ENCODE assay signal across 1 cellular context in the genomic region with DNA sequence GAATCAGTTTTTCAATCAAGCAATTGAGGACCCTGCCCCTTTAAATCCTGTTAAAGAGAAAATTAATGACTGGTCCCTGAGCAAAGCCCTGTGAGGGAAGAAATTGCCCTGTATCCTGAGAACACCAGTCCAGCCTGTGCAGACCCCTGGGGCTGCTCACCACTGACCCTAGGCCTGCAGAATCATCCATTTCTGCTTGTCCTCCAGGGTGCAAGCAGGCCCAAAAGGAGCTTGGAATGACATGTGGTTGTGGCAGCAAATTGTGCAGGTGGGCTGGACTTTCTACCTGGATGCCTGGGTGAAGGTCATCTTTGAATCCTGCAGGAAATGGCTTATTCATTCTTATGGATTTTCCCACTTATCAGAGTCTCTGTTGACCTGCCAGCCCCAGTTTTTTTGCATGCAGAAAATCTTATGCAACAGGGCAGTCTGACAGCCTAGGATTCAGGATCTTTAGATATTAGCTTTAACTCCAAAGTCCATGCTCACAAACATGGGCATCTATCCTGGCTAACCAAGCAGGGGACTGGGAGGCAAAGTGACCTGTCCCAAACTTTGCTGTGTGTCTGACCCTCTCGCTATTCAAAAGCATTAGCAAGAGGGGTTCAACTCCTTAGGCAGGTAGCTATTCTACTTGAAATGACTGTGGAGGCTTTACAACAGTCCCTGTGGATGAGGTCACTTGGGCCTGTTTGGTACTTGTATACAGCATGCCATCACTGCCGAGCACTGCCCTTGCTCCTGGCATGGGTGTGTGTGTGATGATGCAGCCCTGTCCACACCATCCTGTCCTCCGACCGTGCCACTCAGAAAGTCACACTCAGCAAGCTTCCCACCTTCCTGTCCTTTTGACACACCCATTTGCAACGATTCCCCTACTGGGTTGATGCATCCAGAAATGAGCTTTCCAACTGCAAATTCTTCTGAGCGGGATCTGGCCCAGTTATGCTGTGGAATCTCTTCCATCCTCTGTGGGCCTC.
TF ChIP-seq lines count a peak whose summit lies in the region.

No MANE protein-coding gene starts in this region.

TF ChIP-seq in liver, 16 proteins besides CTCF, POLR2A, EP300 and RAD21 (continued from another document):
- TF ChIP-seq, protein P1, sequence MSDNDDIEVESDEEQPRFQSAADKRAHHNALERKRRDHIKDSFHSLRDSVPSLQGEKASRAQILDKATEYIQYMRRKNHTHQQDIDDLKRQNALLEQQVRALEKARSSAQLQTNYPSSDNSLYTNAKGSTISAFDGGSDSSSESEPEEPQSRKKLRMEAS (IDR thresholded peaks at IDR 0.05): peak; percentile 57
- TF ChIP-seq, protein P2, sequence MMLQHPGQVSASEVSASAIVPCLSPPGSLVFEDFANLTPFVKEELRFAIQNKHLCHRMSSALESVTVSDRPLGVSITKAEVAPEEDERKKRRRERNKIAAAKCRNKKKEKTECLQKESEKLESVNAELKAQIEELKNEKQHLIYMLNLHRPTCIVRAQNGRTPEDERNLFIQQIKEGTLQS (IDR thresholded peaks at IDR 0.05): peak; percentile 23
- no peak for TF ChIP-seq FOXA2 (IDR thresholded peaks at IDR 0.05)
- TF ChIP-seq, protein P3, sequence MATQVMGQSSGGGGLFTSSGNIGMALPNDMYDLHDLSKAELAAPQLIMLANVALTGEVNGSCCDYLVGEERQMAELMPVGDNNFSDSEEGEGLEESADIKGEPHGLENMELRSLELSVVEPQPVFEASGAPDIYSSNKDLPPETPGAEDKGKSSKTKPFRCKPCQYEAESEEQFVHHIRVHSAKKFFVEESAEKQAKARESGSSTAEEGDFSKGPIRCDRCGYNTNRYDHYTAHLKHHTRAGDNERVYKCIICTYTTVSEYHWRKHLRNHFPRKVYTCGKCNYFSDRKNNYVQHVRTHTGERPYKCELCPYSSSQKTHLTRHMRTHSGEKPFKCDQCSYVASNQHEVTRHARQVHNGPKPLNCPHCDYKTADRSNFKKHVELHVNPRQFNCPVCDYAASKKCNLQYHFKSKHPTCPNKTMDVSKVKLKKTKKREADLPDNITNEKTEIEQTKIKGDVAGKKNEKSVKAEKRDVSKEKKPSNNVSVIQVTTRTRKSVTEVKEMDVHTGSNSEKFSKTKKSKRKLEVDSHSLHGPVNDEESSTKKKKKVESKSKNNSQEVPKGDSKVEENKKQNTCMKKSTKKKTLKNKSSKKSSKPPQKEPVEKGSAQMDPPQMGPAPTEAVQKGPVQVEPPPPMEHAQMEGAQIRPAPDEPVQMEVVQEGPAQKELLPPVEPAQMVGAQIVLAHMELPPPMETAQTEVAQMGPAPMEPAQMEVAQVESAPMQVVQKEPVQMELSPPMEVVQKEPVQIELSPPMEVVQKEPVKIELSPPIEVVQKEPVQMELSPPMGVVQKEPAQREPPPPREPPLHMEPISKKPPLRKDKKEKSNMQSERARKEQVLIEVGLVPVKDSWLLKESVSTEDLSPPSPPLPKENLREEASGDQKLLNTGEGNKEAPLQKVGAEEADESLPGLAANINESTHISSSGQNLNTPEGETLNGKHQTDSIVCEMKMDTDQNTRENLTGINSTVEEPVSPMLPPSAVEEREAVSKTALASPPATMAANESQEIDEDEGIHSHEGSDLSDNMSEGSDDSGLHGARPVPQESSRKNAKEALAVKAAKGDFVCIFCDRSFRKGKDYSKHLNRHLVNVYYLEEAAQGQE (IDR thresholded peaks at IDR 0.05): no peak
- TF ChIP-seq TAF1 (conservative IDR thresholded peaks at IDR 0.05): no peak
- TF ChIP-seq SP1 (IDR thresholded peaks at IDR 0.05): peak; percentile 80
- TF ChIP-seq HNF4A (conservative IDR thresholded peaks at IDR 0.05): peak; percentile 98 to 99
- peak in 1 of 2 donors; percentile 20 for TF ChIP-seq EGR1 (IDR thresholded peaks at IDR 0.05; ENCODE audit: low read depth in 2 of 2)
- TF ChIP-seq JUND (IDR thresholded peaks at IDR 0.05): peak; percentile 41 to 59
- no peak for TF ChIP-seq NR2F2 (IDR thresholded peaks at IDR 0.05)
- TF ChIP-seq FOXA1 (IDR thresholded peaks at IDR 0.05): peak; percentile 15
- peak in 1 of 2 donors; percentile 21 for TF ChIP-seq GABPA (IDR thresholded peaks at IDR 0.05 in 1 of 2, conservative IDR thresholded peaks at IDR 0.05 in 1 of 2)
